Comparison of ENCODE assay signal across 9 cellular contexts in the genomic region with DNA sequence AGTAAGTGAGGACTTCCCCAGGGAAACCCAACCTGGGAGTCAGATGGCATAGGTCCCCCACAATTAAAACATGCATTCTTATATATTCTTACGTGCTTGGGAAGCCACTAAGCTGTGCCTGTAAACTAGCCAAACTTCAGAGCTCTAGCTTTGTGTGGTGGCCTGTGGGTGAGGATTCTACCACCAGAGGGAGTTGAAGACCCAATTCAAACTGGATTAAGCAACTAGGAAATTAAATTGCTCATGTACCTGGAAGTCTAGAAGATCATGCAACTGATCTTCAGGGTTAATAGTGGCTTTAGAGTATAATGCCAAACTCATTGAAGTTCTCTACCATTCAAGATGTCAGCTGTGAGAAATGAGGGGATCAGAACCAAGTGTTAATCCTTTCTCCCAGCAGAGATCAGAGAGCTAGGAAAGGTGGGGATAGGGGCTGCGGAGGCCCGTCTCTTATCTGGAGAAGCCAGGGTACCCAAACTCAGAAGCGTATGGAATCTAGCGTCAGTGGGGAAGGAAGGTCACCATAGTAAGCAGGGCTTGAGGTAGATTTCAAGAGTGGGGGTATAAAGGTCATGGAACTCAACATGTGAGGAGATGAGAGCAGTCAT.
A peak's percentile ranks its signal among the peaks of the same experiment; 100 is the strongest.
DNase-seq lines count a peak whose midpoint lies in the region; ATAC-seq and TF ChIP-seq lines count a peak whose summit lies in the region.
"Had no signal": no experiment of that assay in that cellular context is flagged by ENCODE, and none has a peak within 500 bp of the region (broad histone marks: within the 10 kb centered on the region; RNA-seq: fewer than 3 reads in every experiment).

No MANE protein-coding gene starts in this region.

- H3K4me3 ChIP-seq in MM.1S (ENCODE audit: low read length), result no peak overlapping the region

- no peak overlapping the region for H2AFZ ChIP-seq in MM.1S (ENCODE audit: low read length)

- no peaks in the 10 kb centered on the region for H4K20me1 ChIP-seq in MM.1S (ENCODE audit: insufficient read depth, low read length)

- no peaks in the 10 kb centered on the region for H3K9me3 ChIP-seq in MM.1S (replicated peaks; ENCODE audit: insufficient read depth, low read length)

- no peaks in the 10 kb centered on the region for H3K9me2 ChIP-seq in MM.1S (replicated peaks; ENCODE audit: insufficient read depth, low read length)

- H3K27ac ChIP-seq in MM.1S (ENCODE audit: low read length) (no peak overlapping the region), VCaP (no peak overlapping the region)

- H3K4me2 ChIP-seq in MM.1S (ENCODE audit: low read depth, low read length), result no peak overlapping the region

- no peaks in the 10 kb centered on the region for H3K36me3 ChIP-seq in MM.1S (replicated peaks; ENCODE audit: insufficient read depth, low read length)

- TF ChIP-seq CTCF in MM.1S (IDR thresholded peaks at IDR 0.05; ENCODE audit: low read length) (peak; percentile 61), VCaP (conservative IDR thresholded peaks at IDR 0.05) (peak; percentile 87)

- H3K27me3 ChIP-seq in MM.1S (replicated peaks; ENCODE audit: insufficient read depth, low read length), result no peaks in the 10 kb centered on the region

- peak; percentile 12 for DNase-seq in NCI-H510A treated with DMSO at 0.1 percent for 48 hours (lab: John Stamatoyannopoulos, UW)
- no peak for DNase-seq in NCI-H510A (lab: John Stamatoyannopoulos, UW)
- DNase-seq in MM.1S, result peak; percentile 28
- peak; percentile 61 for DNase-seq in iris pigment epithelial cell (ENCODE audit: low read depth)
- no peak for DNase-seq in germinal center (ENCODE audit: low spot score)
- no peak for DNase-seq in KG1 (lab: John Stamatoyannopoulos, UW)
- DNase-seq: CD4-positive, CD25-positive, alpha-beta regulatory T cell had no signal

- ATAC-seq in GM21367 (IDR thresholded peaks at IDR 0.05; ENCODE audit: unreplicated experiment), result no peak

- no peaks in the 10 kb centered on the region for H3K79me2 ChIP-seq in MM.1S (ENCODE audit: low read length)

- no peaks in the 10 kb centered on the region for H3F3A ChIP-seq in MM.1S (ENCODE audit: insufficient read depth, low read length)

- no peaks in the 10 kb centered on the region for H3K4me1 ChIP-seq in MM.1S (ENCODE audit: low read length)

- H3K9ac ChIP-seq in MM.1S (ENCODE audit: low read length), result no peak overlapping the region

Comparison
In these comparisons a context has a peak if more than half of its experiments do, and no peak if none do; other contexts are left out.
1. DNase-seq: peak in NCI-H510A treated with DMSO at 0.1 percent for 48 hours (single experiment), MM.1S (single experiment) and iris pigment epithelial cell (single experiment); none in NCI-H510A (single experiment), germinal center (single experiment) and KG1 (single experiment).